23 cellular contexts compared by ENCODE assay signal in genomic region chr7:155631155-155631554, GRCh38.
"Had no signal": no experiment of that assay in that cellular context is flagged by ENCODE, and none has a peak within 500 bp of the region (broad histone marks: within the 10 kb centered on the region; RNA-seq: fewer than 3 reads in every experiment).

No MANE protein-coding gene starts in this region.

- H3K4me3 Mint-ChIP-seq: activated CD4-positive, alpha-beta T cell treated with anti-CD3 and anti-CD28 coated beads, Interleukin-2, amount 10 ng/mL, durations not matched to agents 7 days and 5 days; activated CD8-positive, alpha-beta memory T cell treated with anti-CD3 and anti-CD28 coated beads, Interleukin-2, amount 10 ng/mL, durations not matched to agents 7 days and 5 days; activated CD8-positive, alpha-beta T cell treated with anti-CD3 and anti-CD28 coated beads for 36 hours; activated naive CD8-positive, alpha-beta T cell treated with anti-CD3 and anti-CD28 coated beads, Interleukin-2, amount 50 U/mL, for 24 hours; nephron; stimulated activated naive CD8-positive, alpha-beta T cell treated with anti-CD3 and anti-CD28 coated beads, Interleukin-15, Interleukin-2, amounts not matched to agents 100 ng/mL and 50 ng/mL, for 24 hours; T-helper 2 cell treated with Interferon-gamma antibody and Interleukin-4, amounts not matched to agents 5 μg/mL and 100 μg/mL, for 36 hours had no signal

- H3K27ac Mint-ChIP-seq: activated CD4-positive, alpha-beta T cell treated with anti-CD3 and anti-CD28 coated beads, Interleukin-2, amount 10 ng/mL, durations not matched to agents 7 days and 5 days; activated CD8-positive, alpha-beta memory T cell treated with anti-CD3 and anti-CD28 coated beads, Interleukin-2, amount 10 ng/mL, durations not matched to agents 7 days and 5 days; activated CD8-positive, alpha-beta T cell treated with anti-CD3 and anti-CD28 coated beads for 36 hours; activated naive CD8-positive, alpha-beta T cell treated with anti-CD3 and anti-CD28 coated beads, Interleukin-2, amount 50 U/mL, for 24 hours; nephron; stimulated activated naive CD8-positive, alpha-beta T cell treated with anti-CD3 and anti-CD28 coated beads, Interleukin-15, Interleukin-2, amounts not matched to agents 100 ng/mL and 50 ng/mL, for 24 hours; T-helper 2 cell treated with Interferon-gamma antibody and Interleukin-4, amounts not matched to agents 5 μg/mL and 100 μg/mL, for 36 hours had no signal

- H3K9ac ChIP-seq: parathyroid adenoma had no signal

- H3K4me1 ChIP-seq: gastrocnemius medialis, parathyroid adenoma, tibial artery had no signal

- H3K4me3 ChIP-seq: gastrocnemius medialis, tibial artery had no signal

- H3K79me2 ChIP-seq: parathyroid adenoma had no signal

- H3K27me3 Mint-ChIP-seq: activated CD8-positive, alpha-beta T cell treated with anti-CD3 and anti-CD28 coated beads for 36 hours had no signal

- H3K27ac ChIP-seq: gastrocnemius medialis, parathyroid adenoma, tibial artery, WERI-Rb-1 had no signal

- H3K4me1 Mint-ChIP-seq: nephron had no signal

- H2AFZ ChIP-seq: parathyroid adenoma had no signal

- ATAC-seq: activated CD8-positive, alpha-beta memory T cell treated with anti-CD3 and anti-CD28 coated beads, Interleukin-2, amount 10 ng/mL, durations not matched to agents 7 days and 5 days; activated CD8-positive, alpha-beta T cell treated with anti-CD3 and anti-CD28 coated beads for 36 hours; activated naive CD8-positive, alpha-beta T cell treated with anti-CD3 and anti-CD28 coated beads, Interleukin-2, amount 50 U/mL, for 24 hours; esophagus mucosa; gastrocnemius medialis; right cardiac atrium had no signal

- H3K36me3 ChIP-seq: gastrocnemius medialis, tibial artery, WERI-Rb-1 had no signal

- DNase-seq: activated CD4-positive, alpha-beta T cell treated with anti-CD3 and anti-CD28 coated beads, Interleukin-2, amount 10 ng/mL, durations not matched to agents 7 days and 5 days; activated CD4-positive, CD25-positive, alpha-beta regulatory T cell treated with anti-CD3 and anti-CD28 coated beads, Interleukin-2, amount 50 U/mL, for 72 hours; activated CD8-positive, alpha-beta memory T cell treated with anti-CD3 and anti-CD28 coated beads, Interleukin-2, amount 10 ng/mL, durations not matched to agents 7 days and 5 days; activated CD8-positive, alpha-beta T cell treated with anti-CD3 and anti-CD28 coated beads for 36 hours; activated gamma-delta T cell; activated naive CD4-positive, alpha-beta T cell treated with anti-CD3 and anti-CD28 coated beads, Interleukin-2, amount 50 U/mL, for 16 hours; activated naive CD8-positive, alpha-beta T cell treated with anti-CD3 and anti-CD28 coated beads, Interleukin-2, amount 50 U/mL, for 24 hours; activated T-cell treated with anti-CD3 and anti-CD28 coated beads for 4 hours; cerebellar nuclear complex; effector CD8-positive, alpha-beta T cell; gastrocnemius medialis; head of caudate nucleus; right cardiac atrium; stimulated activated CD4-positive, alpha-beta T cell treated with anti-CD3 and anti-CD28 coated beads, Interleukin-12 subunit alpha, Interleukin-12 subunit beta, amount 100 ng/mL, for 4 hours; stimulated activated CD4-positive, alpha-beta T cell treated with anti-CD3 and anti-CD28 coated beads, Interleukin-4, amount 100 ng/mL, for 4 hours; substantia nigra; tibial artery; WERI-Rb-1 had no signal

- H3K27me3 ChIP-seq: gastrocnemius medialis, tibial artery had no signal
